ENCODE assay signal across 16 cellular contexts in genomic region chr5:102834438-102834964, GRCh38.
DNase-seq lines count a peak whose midpoint lies in the region; ATAC-seq and TF ChIP-seq lines count a peak whose summit lies in the region.
"Had no signal": no experiment of that assay in that cellular context is flagged by ENCODE, and none has a peak within 500 bp of the region (broad histone marks: within the 10 kb centered on the region; RNA-seq: fewer than 3 reads in every experiment).

No MANE protein-coding gene starts in this region.

- H3K9me3 ChIP-seq in BLaER1 treated with 17β-estradiol and CSF1 and Interleukin-3, amounts not matched to agents 10 nM and 100 nM (replicated peaks in 1 of 11) = no peaks in the 10 kb centered on the region
- H3K9me3 ChIP-seq: Caco-2 had no signal

- H3K27ac Mint-ChIP-seq in GM23338 = peak overlapping the region; percentile 4
- H3K27ac Mint-ChIP-seq in natural killer cell treated with Interleukin-12 subunit alpha and Interleukin-12 subunit beta and Interleukin-15 and Interleukin-18, amount 100 ng/mL, for 72 hours = peak overlapping the region; percentile 87 to 94
- H3K27ac Mint-ChIP-seq in activated T-cell treated with anti-CD3 and anti-CD28 coated beads, Interleukin-2, amount 50 U/mL, for 72 hours = no peak overlapping the region
- H3K27ac Mint-ChIP-seq: CD4-positive, CD25-positive, alpha-beta regulatory T cell had no signal

- H3K36me3 ChIP-seq in BLaER1 treated with 17β-estradiol and CSF1 and Interleukin-3, amounts not matched to agents 10 nM and 100 nM = peaks cover 0 to 5% (median 0%) of the 10 kb centered on the region in 11 experiments; a peak in 1 of 22 replicates
- no peaks in the 10 kb centered on the region for H3K36me3 ChIP-seq in GM23338 (ENCODE audit: insufficient read depth)

- H2AFZ ChIP-seq in GM23338 = no peak overlapping the region

- peak overlapping the region in 5 of 11 experiments; percentile 0 to 19 (median 15); a peak in 6 of 22 replicates for H3K27ac ChIP-seq in BLaER1 treated with 17β-estradiol and CSF1 and Interleukin-3, amounts not matched to agents 10 nM and 100 nM
- no peak overlapping the region for H3K27ac ChIP-seq in GM23338 (ENCODE audit: low read depth)

- H3K27me3 ChIP-seq in BLaER1 treated with 17β-estradiol and CSF1 and Interleukin-3, amounts not matched to agents 10 nM and 100 nM = no peaks in the 10 kb centered on the region
- no peaks in the 10 kb centered on the region for H3K27me3 ChIP-seq in GM23338 (ENCODE audit: insufficient read depth)

- no peaks in the 10 kb centered on the region for H3K9me2 ChIP-seq in GM23338 (ENCODE audit: insufficient read depth)

- H3K79me2 ChIP-seq in GM23338 (replicated peaks; ENCODE audit: insufficient read depth) = no peaks in the 10 kb centered on the region

- ATAC-seq in GM23338 (peak; percentile 63), SK-N-SH treated with all-trans-retinoic acid at 6 μM for 48 hours (no peak), HG03521 (IDR thresholded peaks at IDR 0.05; ENCODE audit: unreplicated experiment) (no peak)
- ATAC-seq in natural killer cell treated with Interleukin-12 subunit alpha and Interleukin-12 subunit beta and Interleukin-15 and Interleukin-18, amount 100 ng/mL, for 72 hours = peak; percentile 67 to 72
- no peak for ATAC-seq in activated T-cell treated with anti-CD3 and anti-CD28 coated beads, Interleukin-2, amount 50 U/mL, for 72 hours (replicated peaks in 1 of 2)
- ATAC-seq: GM12878, HCT116 had no signal

- no peak overlapping the region for H3K4me3 Mint-ChIP-seq in GM23338
- H3K4me3 Mint-ChIP-seq in natural killer cell treated with Interleukin-12 subunit alpha and Interleukin-12 subunit beta and Interleukin-15 and Interleukin-18, amount 100 ng/mL, for 72 hours = peak overlapping the region; percentile 76
- H3K4me3 Mint-ChIP-seq in activated T-cell treated with anti-CD3 and anti-CD28 coated beads, Interleukin-2, amount 50 U/mL, for 72 hours = no peak overlapping the region
- H3K4me3 Mint-ChIP-seq: CD4-positive, CD25-positive, alpha-beta regulatory T cell had no signal

- no peak for TF ChIP-seq CTCF in GM23338 (conservative IDR thresholded peaks at IDR 0.05; ENCODE audit: low read depth in 2 of 2)

- peak overlapping the region in 10 of 11 experiments; percentile 1 to 71 (median 52); a peak in 15 of 22 replicates for H3K4me2 ChIP-seq in BLaER1 treated with 17β-estradiol and CSF1 and Interleukin-3, amounts not matched to agents 10 nM and 100 nM
- no peak overlapping the region for H3K4me2 ChIP-seq in GM23338

- no peak overlapping the region for H3K9ac ChIP-seq in BLaER1 treated with 17β-estradiol and CSF1 and Interleukin-3, amounts not matched to agents 10 nM and 100 nM

- H3F3A ChIP-seq in GM23338 (replicated peaks; ENCODE audit: low read depth) = no peaks in the 10 kb centered on the region

- peaks cover 6% of the 10 kb centered on the region for H3K4me1 Mint-ChIP-seq in GM23338
- peaks cover 48 to 68% of the 10 kb centered on the region in 2 donors for H3K4me1 Mint-ChIP-seq in natural killer cell treated with Interleukin-12 subunit alpha and Interleukin-12 subunit beta and Interleukin-15 and Interleukin-18, amount 100 ng/mL, for 72 hours (ENCODE audit: low read depth in 2 of 2)
- H3K4me1 Mint-ChIP-seq in activated T-cell treated with anti-CD3 and anti-CD28 coated beads, Interleukin-2, amount 50 U/mL, for 72 hours (ENCODE audit: low read depth) = peaks cover 7% of the 10 kb centered on the region

- no peak overlapping the region for H3K4me3 ChIP-seq in BLaER1 treated with 17β-estradiol and CSF1 and Interleukin-3, amounts not matched to agents 10 nM and 100 nM
- H3K4me3 ChIP-seq in GM23338 = no peak overlapping the region
- H3K4me3 ChIP-seq: GM12878 had no signal

- H3K27me3 Mint-ChIP-seq in GM23338 (ENCODE audit: insufficient read depth, low read depth, poor library complexity) = no peaks in the 10 kb centered on the region
- H3K27me3 Mint-ChIP-seq in natural killer cell treated with Interleukin-12 subunit alpha and Interleukin-12 subunit beta and Interleukin-15 and Interleukin-18, amount 100 ng/mL, for 72 hours = no peaks in the 10 kb centered on the region
- no peaks in the 10 kb centered on the region for H3K27me3 Mint-ChIP-seq in activated T-cell treated with anti-CD3 and anti-CD28 coated beads, Interleukin-2, amount 50 U/mL, for 72 hours (ENCODE audit: low read depth)
- H3K27me3 Mint-ChIP-seq: CD4-positive, CD25-positive, alpha-beta regulatory T cell had no signal

- H3K9me3 Mint-ChIP-seq in GM23338 = peaks cover 6% of the 10 kb centered on the region; the same call in 1 of the 3 replicates
- H3K9me3 Mint-ChIP-seq in natural killer cell treated with Interleukin-12 subunit alpha and Interleukin-12 subunit beta and Interleukin-15 and Interleukin-18, amount 100 ng/mL, for 72 hours = peaks cover 4% of the 10 kb centered on the region
- no peaks in the 10 kb centered on the region for H3K9me3 Mint-ChIP-seq in activated T-cell treated with anti-CD3 and anti-CD28 coated beads, Interleukin-2, amount 50 U/mL, for 72 hours
- H3K9me3 Mint-ChIP-seq: CD4-positive, CD25-positive, alpha-beta regulatory T cell had no signal

- peaks cover 0 to 33% (median 19%) of the 10 kb centered on the region in 10 experiments; a peak in 17 of 20 replicates for H3K4me1 ChIP-seq in BLaER1 treated with 17β-estradiol and CSF1 and Interleukin-3, amounts not matched to agents 10 nM and 100 nM
- H3K4me1 ChIP-seq in GM23338 (ENCODE audit: insufficient read depth) = no peaks in the 10 kb centered on the region
- H3K4me1 ChIP-seq: Caco-2 had no signal

- DNase-seq in GM23338 (ENCODE audit: low spot score) = peak; percentile 16
- peak; percentile 87 for DNase-seq in SK-MEL-5 (ENCODE audit: low read depth, low spot score)
- DNase-seq in natural killer cell treated with Interleukin-12 subunit alpha and Interleukin-12 subunit beta and Interleukin-15 and Interleukin-18, amount 100 ng/mL, for 72 hours (ENCODE audit: low spot score) = no peak
- DNase-seq in activated T-cell treated with anti-CD3 and anti-CD28 coated beads, Interleukin-2, amount 50 U/mL, for 72 hours = no peak
- DNase-seq: Caco-2; CD4-positive, CD25-positive, alpha-beta regulatory T cell; NCI-H1092; NCI-H146; NCI-H2081; SIG-M5; SW 1271 had no signal

- H4K20me1 ChIP-seq in BLaER1 treated with 17β-estradiol and CSF1 and Interleukin-3, amounts not matched to agents 10 nM and 100 nM = no peaks in the 10 kb centered on the region; a peak in 2 of 22 replicates
- H4K20me1 ChIP-seq in GM23338 (replicated peaks; ENCODE audit: insufficient read depth) = no peaks in the 10 kb centered on the region

- in situ Hi-C loops in SK-MEL-5 (cut with HindIII; ENCODE audit: low pct_unique_long_range_greater_than_20kb, low sequenced_read_pairs) = no loop called here

- peaks cover 10% of the 10 kb centered on the region; the same call in 2 of the 3 replicates for H3K36me3 Mint-ChIP-seq in GM23338 (ENCODE audit: low read depth)
- H3K36me3 Mint-ChIP-seq in natural killer cell treated with Interleukin-12 subunit alpha and Interleukin-12 subunit beta and Interleukin-15 and Interleukin-18, amount 100 ng/mL, for 72 hours = peaks cover 6% of the 10 kb centered on the region
- H3K36me3 Mint-ChIP-seq in activated T-cell treated with anti-CD3 and anti-CD28 coated beads, Interleukin-2, amount 50 U/mL, for 72 hours (ENCODE audit: insufficient read depth in 2 of 2) = no peaks in the 10 kb centered on the region
- H3K36me3 Mint-ChIP-seq: CD4-positive, CD25-positive, alpha-beta regulatory T cell had no signal

TF ChIP-seq in GM23338, 12 proteins besides CTCF, POLR2A, EP300 and RAD21 (continues in another document):
- TF ChIP-seq ZNF114 (CRISPR knock-in tag; IDR thresholded peaks at IDR 0.05) (no peak), JUNB (IDR thresholded peaks at IDR 0.05; ENCODE audit: unreplicated experiment) (no peak), EZH2phosphoT487 (IDR thresholded peaks at IDR 0.05; ENCODE audit: unreplicated experiment) (no peak)

TF ChIP-seq in SK-N-SH treated with all-trans-retinoic acid at 6 μM for 48 hours, 23 proteins besides CTCF, POLR2A, EP300 and RAD21 (continues in another document):
- TF ChIP-seq CSRNP3 (CRISPR knock-in tag; IDR thresholded peaks at IDR 0.05) (no peak), RARB (CRISPR knock-in tag; IDR thresholded peaks at IDR 0.05) (no peak), TOX (CRISPR knock-in tag; IDR thresholded peaks at IDR 0.05; ENCODE audit: borderline replicate concordance) (no peak), PATZ1 (CRISPR knock-in tag; IDR thresholded peaks at IDR 0.05; ENCODE audit: borderline replicate concordance) (no peak), ZFP30 (CRISPR knock-in tag; IDR thresholded peaks at IDR 0.05) (no peak), ESRRG (CRISPR knock-in tag; IDR thresholded peaks at IDR 0.05) (no peak), SNAI2 (CRISPR knock-in tag; IDR thresholded peaks at IDR 0.05) (no peak), BACH2 (CRISPR knock-in tag; IDR thresholded peaks at IDR 0.05; ENCODE audit: borderline replicate concordance) (no peak), GLIS3 (CRISPR knock-in tag; IDR thresholded peaks at IDR 0.05) (no peak), ISL1 (CRISPR knock-in tag; IDR thresholded peaks at IDR 0.05) (no peak)

Comparison
In these comparisons a context has a peak if more than half of its experiments do, and no peak if none do; other contexts are left out.
1. ATAC-seq: peak in GM23338 (single experiment) and natural killer cell treated with Interleukin-12 subunit alpha and Interleukin-12 subunit beta and Interleukin-15 and Interleukin-18, amount 100 ng/mL, for 72 hours (2 of 2); none in activated T-cell treated with anti-CD3 and anti-CD28 coated beads, Interleukin-2, amount 50 U/mL, for 72 hours (0 of 2), SK-N-SH treated with all-trans-retinoic acid at 6 μM for 48 hours (single experiment) and HG03521 (single experiment).
2. DNase-seq: peak in GM23338 (single experiment) and SK-MEL-5 (single experiment); none in natural killer cell treated with Interleukin-12 subunit alpha and Interleukin-12 subunit beta and Interleukin-15 and Interleukin-18, amount 100 ng/mL, for 72 hours (single experiment) and activated T-cell treated with anti-CD3 and anti-CD28 coated beads, Interleukin-2, amount 50 U/mL, for 72 hours (0 of 2).